ENCODE assay signal across 30 cellular contexts in genomic region chr10:60258429-60258797, GRCh38.
A peak's percentile ranks its signal among the peaks of the same experiment; 100 is the strongest.
DNase-seq lines count a peak whose midpoint lies in the region; ATAC-seq and TF ChIP-seq lines count a peak whose summit lies in the region.
"Had no signal": no experiment of that assay in that cellular context is flagged by ENCODE, and none has a peak within 500 bp of the region (broad histone marks: within the 10 kb centered on the region; RNA-seq: fewer than 3 reads in every experiment).

No MANE protein-coding gene starts in this region.

- TF ChIP-seq CTCF in GM23338 (conservative IDR thresholded peaks at IDR 0.05; ENCODE audit: low read depth in 2 of 2) (no peak), endothelial cell (IDR thresholded peaks at IDR 0.05; ENCODE audit: unreplicated experiment) (no peak), neural cell (IDR thresholded peaks at IDR 0.05; ENCODE audit: poor library complexity, severe bottlenecking) (no peak)

- H3K4me1 ChIP-seq in GM23338 (ENCODE audit: insufficient read depth): peaks cover 23% of the 10 kb centered on the region
- H3K4me1 ChIP-seq: psoas muscle had no signal

- DNase-seq in GM23338 (ENCODE audit: low spot score) (peak; percentile 59), NCI-H1417 (lab: John Stamatoyannopoulos, UW) (peak in 2 of 3 experiments; percentile 11 to 57), endothelial cell (ENCODE audit: low spot score) (no peak), NCI-H2227 treated with DMSO at 0.1 percent for 48 hours (lab: John Stamatoyannopoulos, UW) (no peak), DMS114 treated with DMSO at 0.1 percent for 48 hours (lab: John Stamatoyannopoulos, UW; ENCODE audit: unreplicated experiment) (no peak)
- DNase-seq: ACHN; activated CD4-positive, alpha-beta memory T cell treated with anti-CD3 and anti-CD28 coated beads for 36 hours; activated CD4-positive, alpha-beta T cell treated with anti-CD3 and anti-CD28 coated beads for 1 hour; activated CD8-positive, alpha-beta memory T cell treated with anti-CD3 and anti-CD28 coated beads, Interleukin-2, amount 50 U/mL, for 4 hours; activated naive CD4-positive, alpha-beta T cell treated with Interleukin-2 at 50 U/mL for 16 hours; CD8-positive, alpha-beta T cell; cerebellar nuclear complex; EL; H9; left colon; NCI-H1048; NCI-H2029; NCI-H226; psoas muscle; SIG-M5; stimulated activated CD4-positive, alpha-beta T cell treated with anti-CD3 and anti-CD28 coated beads, Interleukin-2, amount 100 ng/mL, for 48 hours; trophoblast cell had no signal

- H3K27me3 ChIP-seq in GM23338 (ENCODE audit: insufficient read depth): no peaks in the 10 kb centered on the region
- H3K27me3 ChIP-seq in neural cell (ENCODE audit: insufficient read depth, low read depth, low read length): no peaks in the 10 kb centered on the region

- TF ChIP-seq RAD21 in neural cell (conservative IDR thresholded peaks at IDR 0.05): no peak

- H3K36me3 Mint-ChIP-seq in GM23338 (ENCODE audit: low read depth): no peaks in the 10 kb centered on the region
- H3K36me3 Mint-ChIP-seq in endothelial cell (ENCODE audit: low read depth, unreplicated experiment): no peaks in the 10 kb centered on the region

- H3K4me1 Mint-ChIP-seq in GM23338 (peaks cover 19% of the 10 kb centered on the region), endothelial cell (ENCODE audit: unreplicated experiment) (peaks cover 23% of the 10 kb centered on the region)
- H3K4me1 Mint-ChIP-seq: IgD-negative memory B cell had no signal

- TF ChIP-seq EP300 in neural cell (conservative IDR thresholded peaks at IDR 0.05; ENCODE audit: poor library complexity, severe bottlenecking): no peak

- ATAC-seq in GM23338: peak; percentile 92
- ATAC-seq in HG03432 (IDR thresholded peaks at IDR 0.05; ENCODE audit: unreplicated experiment): no peak
- ATAC-seq in GM19455 (IDR thresholded peaks at IDR 0.05; ENCODE audit: unreplicated experiment): no peak
- ATAC-seq: CD8-positive, alpha-beta T cell; GM12878; left colon; psoas muscle; sciatic nerve had no signal

- H3K4me2 ChIP-seq in GM23338 (peak overlapping the region; percentile 22; the same call in 1 of the 2 replicates), neural cell (ENCODE audit: low read length) (peak overlapping the region; percentile 48)

- H3K4me3 Mint-ChIP-seq in GM23338 (peak overlapping the region; percentile 3; the same call in 1 of the 3 replicates), endothelial cell (ENCODE audit: unreplicated experiment) (no peak overlapping the region)
- H3K4me3 Mint-ChIP-seq: activated CD4-positive, alpha-beta memory T cell treated with anti-CD3 and anti-CD28 coated beads for 36 hours; B cell; CD8-positive, alpha-beta T cell; H9; IgD-negative memory B cell; T-helper 2 cell treated with Interferon-gamma antibody and Interleukin-4, amounts not matched to agents 5 μg/mL and 100 μg/mL, for 36 hours had no signal

- H3K27me3 Mint-ChIP-seq in GM23338 (ENCODE audit: insufficient read depth, low read depth, poor library complexity) (no peaks in the 10 kb centered on the region), endothelial cell (ENCODE audit: unreplicated experiment) (no peaks in the 10 kb centered on the region)
- H3K27me3 Mint-ChIP-seq: activated CD4-positive, alpha-beta memory T cell treated with anti-CD3 and anti-CD28 coated beads for 36 hours; B cell; IgD-negative memory B cell had no signal

- H3K9me2 ChIP-seq in GM23338 (ENCODE audit: insufficient read depth): no peaks in the 10 kb centered on the region
- no peaks in the 10 kb centered on the region for H3K9me2 ChIP-seq in neural cell (ENCODE audit: insufficient read depth, low read length)

- H3K4me3 ChIP-seq in GM23338 (no peak overlapping the region), neural cell (ENCODE audit: low read length) (peak overlapping the region; percentile 33)
- H3K4me3 ChIP-seq: GM12878, psoas muscle had no signal

- H3K79me2 ChIP-seq in GM23338 (replicated peaks; ENCODE audit: insufficient read depth) (no peaks in the 10 kb centered on the region), neural cell (replicated peaks; ENCODE audit: insufficient read depth, low read length) (no peaks in the 10 kb centered on the region)

- no peaks in the 10 kb centered on the region for H3K9me3 ChIP-seq in neural cell (ENCODE audit: low read length)
- H3K9me3 ChIP-seq: psoas muscle had no signal

- H3K9me3 Mint-ChIP-seq in GM23338 (no peaks in the 10 kb centered on the region), endothelial cell (ENCODE audit: unreplicated experiment) (no peaks in the 10 kb centered on the region)
- H3K9me3 Mint-ChIP-seq: activated CD4-positive, alpha-beta memory T cell treated with anti-CD3 and anti-CD28 coated beads for 36 hours; CD8-positive, alpha-beta T cell; H9; IgD-negative memory B cell had no signal

- H4K20me1 ChIP-seq in GM23338 (replicated peaks; ENCODE audit: insufficient read depth): no peaks in the 10 kb centered on the region
- no peaks in the 10 kb centered on the region for H4K20me1 ChIP-seq in neural cell (ENCODE audit: insufficient read depth)

- H3K27ac Mint-ChIP-seq in GM23338 (peak overlapping the region; percentile 41; the same call in 1 of the 2 replicates), endothelial cell (ENCODE audit: unreplicated experiment) (peak overlapping the region; percentile 21)
- H3K27ac Mint-ChIP-seq: activated CD4-positive, alpha-beta memory T cell treated with anti-CD3 and anti-CD28 coated beads for 36 hours; B cell; CD8-positive, alpha-beta T cell; IgD-negative memory B cell; T-helper 2 cell treated with Interferon-gamma antibody and Interleukin-4, amounts not matched to agents 5 μg/mL and 100 μg/mL, for 36 hours had no signal

- no peaks in the 10 kb centered on the region for H3F3A ChIP-seq in GM23338 (replicated peaks; ENCODE audit: low read depth)
- peaks cover 4% of the 10 kb centered on the region for H3F3A ChIP-seq in neural cell (ENCODE audit: insufficient read depth, low read length, poor library complexity, severe bottlenecking)

- H2AFZ ChIP-seq in GM23338 (no peak overlapping the region), neural cell (ENCODE audit: low read depth, low read length) (no peak overlapping the region)

- H3K27ac ChIP-seq in GM23338 (ENCODE audit: low read depth) (no peak overlapping the region), neural cell (ENCODE audit: low read length) (peak overlapping the region; percentile 61)
- H3K27ac ChIP-seq: psoas muscle had no signal

- H3K9ac ChIP-seq in neural cell (ENCODE audit: low read length): no peak overlapping the region

- H3K36me3 ChIP-seq in GM23338 (ENCODE audit: insufficient read depth) (no peaks in the 10 kb centered on the region), neural cell (ENCODE audit: insufficient read depth, low read length) (peaks cover 31% of the 10 kb centered on the region)

TF ChIP-seq in GM23338, 12 proteins besides CTCF, POLR2A, EP300 and RAD21:
- TF ChIP-seq ZNF331 (CRISPR knock-in tag; IDR thresholded peaks at IDR 0.05; ENCODE audit: low read depth) (no peak), STAT1 (IDR thresholded peaks at IDR 0.05; ENCODE audit: unreplicated experiment) (no peak), JUNB (IDR thresholded peaks at IDR 0.05; ENCODE audit: unreplicated experiment) (no peak), POLR2AphosphoS5 (IDR thresholded peaks at IDR 0.05; ENCODE audit: low read depth) (no peak)
- TF ChIP-seq, protein P1, sequence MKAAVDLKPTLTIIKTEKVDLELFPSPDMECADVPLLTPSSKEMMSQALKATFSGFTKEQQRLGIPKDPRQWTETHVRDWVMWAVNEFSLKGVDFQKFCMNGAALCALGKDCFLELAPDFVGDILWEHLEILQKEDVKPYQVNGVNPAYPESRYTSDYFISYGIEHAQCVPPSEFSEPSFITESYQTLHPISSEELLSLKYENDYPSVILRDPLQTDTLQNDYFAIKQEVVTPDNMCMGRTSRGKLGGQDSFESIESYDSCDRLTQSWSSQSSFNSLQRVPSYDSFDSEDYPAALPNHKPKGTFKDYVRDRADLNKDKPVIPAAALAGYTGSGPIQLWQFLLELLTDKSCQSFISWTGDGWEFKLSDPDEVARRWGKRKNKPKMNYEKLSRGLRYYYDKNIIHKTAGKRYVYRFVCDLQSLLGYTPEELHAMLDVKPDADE (IDR thresholded peaks at IDR 0.05): no peak

TF ChIP-seq in neural cell, 6 proteins besides CTCF, POLR2A, EP300 and RAD21:
- TF ChIP-seq POLR2AphosphoS5 (IDR thresholded peaks at IDR 0.05) (no peak), MXI1 (conservative IDR thresholded peaks at IDR 0.05; ENCODE audit: poor library complexity, severe bottlenecking) (no peak), EZH2 (IDR thresholded peaks at IDR 0.05; ENCODE audit: borderline replicate concordance, insufficient read depth, low read length, poor library complexity, severe bottlenecking) (no peak), TAF1 (IDR thresholded peaks at IDR 0.05; ENCODE audit: low read depth) (no peak), SMC3 (conservative IDR thresholded peaks at IDR 0.05; ENCODE audit: poor library complexity) (no peak), REST (IDR thresholded peaks at IDR 0.05; ENCODE audit: borderline replicate concordance) (no peak)

Comparison
In these comparisons a context has a peak if more than half of its experiments do, and no peak if none do; other contexts are left out.
1. DNase-seq: peak in GM23338 (single experiment) and NCI-H1417 (2 of 3); none in endothelial cell (single experiment), NCI-H2227 treated with DMSO at 0.1 percent for 48 hours (single experiment) and DMS114 treated with DMSO at 0.1 percent for 48 hours (single experiment).